In the genomic region with DNA sequence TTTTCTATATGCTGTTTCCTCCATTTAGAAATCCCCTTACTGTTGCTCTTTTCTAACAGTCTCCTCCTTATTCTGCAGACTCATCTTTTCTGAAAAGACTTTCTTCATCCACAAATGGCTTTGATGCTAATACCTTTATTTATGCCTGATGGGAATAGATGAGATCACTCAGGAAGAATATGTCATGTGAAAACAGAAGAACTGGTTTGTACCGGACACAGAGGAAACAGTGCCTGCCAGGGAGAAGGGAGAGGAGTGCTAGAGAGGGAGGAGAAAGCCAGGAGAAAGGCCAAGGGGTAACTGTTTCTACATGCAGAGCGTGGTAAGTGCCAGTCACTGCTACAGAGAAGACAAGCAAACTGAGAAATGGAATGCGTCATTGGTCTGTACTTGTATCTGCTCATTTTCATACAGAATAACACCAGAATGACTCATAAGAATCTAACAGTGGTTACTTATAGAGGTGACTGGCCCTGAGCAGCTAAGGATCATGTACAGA, we compare ENCODE assay signal across 8 cellular contexts. TPM values are rescaled to one million over a fixed set of nuclear protein-coding genes. Genes with fewer than 3 reads are reported as not detected.
DNase-seq lines count a peak whose midpoint lies in the region; ATAC-seq and TF ChIP-seq lines count a peak whose summit lies in the region.

No MANE protein-coding gene starts in this region.

- H3K27me3 ChIP-seq in kidney epithelial cell (ENCODE audit: control insufficient read depth, insufficient read depth, low read length) (no peaks in the 10 kb centered on the region), thyroid gland (no peaks in the 10 kb centered on the region), WERI-Rb-1 (ENCODE audit: insufficient read depth, low read depth, severe bottlenecking) (no peaks in the 10 kb centered on the region)

- intact Hi-C loops in thyroid gland (cut with DNase I) = no loop called here

- H3K36me3 ChIP-seq in kidney epithelial cell (ENCODE audit: control insufficient read depth, insufficient read depth, low read length) (no peaks in the 10 kb centered on the region), thyroid gland (no peaks in the 10 kb centered on the region), WERI-Rb-1 (no peaks in the 10 kb centered on the region)

- peak in 1 of 2 donors; percentile 26 for TF ChIP-seq POLR2A in thyroid gland (IDR thresholded peaks at IDR 0.05)

- peak; percentile 41 for DNase-seq in GM12864 (ENCODE audit: low read depth)
- DNase-seq in HPDE6-E6E7 (ENCODE audit: extremely low spot score) = peak; percentile 93
- peak; percentile 100 for DNase-seq in amniotic epithelial cell (ENCODE audit: low read depth)
- peak; percentile 92 for DNase-seq in kidney epithelial cell (ENCODE audit: low read depth)
- DNase-seq in thyroid gland = peak; percentile 55 to 72
- no peak for DNase-seq in stimulated activated CD8-positive, alpha-beta memory T cell treated with anti-CD3 and anti-CD28 coated beads, Interleukin-4, amount 100 ng/mL, for 48 hours
- no peak for DNase-seq in WERI-Rb-1

- H3K4me1 ChIP-seq in thyroid gland = peaks cover 13 to 22% of the 10 kb centered on the region in 2 donors

- 8 to 11% methylated on average over 3 of the region's 3 CpGs for WGBS in thyroid gland, 2 donors

- H3K9me3 ChIP-seq in thyroid gland (no peaks in the 10 kb centered on the region), WERI-Rb-1 (ENCODE audit: severe bottlenecking) (no peaks in the 10 kb centered on the region)

- H3K27ac ChIP-seq in thyroid gland (peak overlapping the region; percentile 25 to 62 (median 49)), WERI-Rb-1 (no peak overlapping the region)

- no peak for TF ChIP-seq CTCF in GM12864 (IDR thresholded peaks at IDR 0.05; ENCODE audit: low read depth, low read length, missing control alignments)
- TF ChIP-seq CTCF in kidney epithelial cell (IDR thresholded peaks at IDR 0.05; ENCODE audit: insufficient read depth, low read length, poor library complexity, severe bottlenecking) = no peak
- TF ChIP-seq CTCF in thyroid gland (IDR thresholded peaks at IDR 0.05) = no peak
- TF ChIP-seq CTCF in WERI-Rb-1 (IDR thresholded peaks at IDR 0.05; ENCODE audit: low read depth, low read length) = no peak

- no peak overlapping the region for H3K4me3 ChIP-seq in GM12864 (ENCODE audit: low read depth, low read length)
- H3K4me3 ChIP-seq in kidney epithelial cell (ENCODE audit: low read depth, low read length) = no peak overlapping the region
- H3K4me3 ChIP-seq in thyroid gland (replicated peaks in 1 of 3) = no peak overlapping the region
- no peak overlapping the region for H3K4me3 ChIP-seq in WERI-Rb-1 (ENCODE audit: low read depth, low read length)

- peak; percentile 100 for ATAC-seq in GM21526 (IDR thresholded peaks at IDR 0.05; ENCODE audit: low FRiP score, unreplicated experiment)

RNA-seq across cellular contexts. Expression of a gene that starts 45.9 kb away (rescaled TPM):
- total RNA-seq in kidney epithelial cell (66.2 and 69.9 TPM in 2 replicates), thyroid gland (100 to 1,000 TPM; 107 to 188 (median 153) TPM)

Comparison
In these comparisons a context has a peak if more than half of its experiments do, and no peak if none do; other contexts are left out.
1. DNase-seq: peak in GM12864 (single experiment), HPDE6-E6E7 (single experiment), amniotic epithelial cell (single experiment), kidney epithelial cell (single experiment) and thyroid gland (2 of 2); none in stimulated activated CD8-positive, alpha-beta memory T cell treated with anti-CD3 and anti-CD28 coated beads, Interleukin-4, amount 100 ng/mL, for 48 hours (single experiment) and WERI-Rb-1 (single experiment).